ENCODE assay signal across 12 cellular contexts in genomic region chr1:220990417-220991337, GRCh38.
DNase-seq lines count a peak whose midpoint lies in the region; ATAC-seq and TF ChIP-seq lines count a peak whose summit lies in the region.
"Had no signal": no experiment of that assay in that cellular context is flagged by ENCODE, and none has a peak within 500 bp of the region (broad histone marks: within the 10 kb centered on the region; RNA-seq: fewer than 3 reads in every experiment).

No MANE protein-coding gene starts in this region.

- no TSS peak for BruUV-seq in IMR-90 (replicated peaks; lab: Mats Ljungman, UMichigan)

- POLR2A ChIA-PET in IMR-90 (lab: Charles Lee; ENCODE audit: unreplicated experiment) = no interaction called here

- H3K36me3 ChIP-seq in IMR-90 (ENCODE audit: control insufficient read depth, insufficient read depth, low read length) = no peaks in the 10 kb centered on the region
- H3K36me3 ChIP-seq in WERI-Rb-1 = no peaks in the 10 kb centered on the region
- no peaks in the 10 kb centered on the region for H3K36me3 ChIP-seq in esophagus squamous epithelium

- H2BK20ac ChIP-seq in IMR-90 (ENCODE audit: low read depth, low read length) = 0 out of 2 replicates have a peak overlapping the region, but pooled peaks have one; percentile 2

- H3K27ac ChIP-seq in IMR-90 (ENCODE audit: insufficient read depth, low read length) = no peak overlapping the region
- peak overlapping the region; percentile 78 for H3K27ac ChIP-seq in WERI-Rb-1
- no peak overlapping the region for H3K27ac ChIP-seq in esophagus squamous epithelium

- no peaks in the 10 kb centered on the region for H3K79me1 ChIP-seq in IMR-90 (ENCODE audit: low read depth in 1 of 2, low read length in 2 of 2)

- TF ChIP-seq RAD21 in IMR-90 (IDR thresholded peaks at IDR 0.05; ENCODE audit: low read length) = peak; percentile 43

- intact Hi-C loops in IMR-90 (cut with micrococcal nuclease) = loop anchor here (5.0 kb wide), 1 partner anchor 212 kb away; no protein-coding TSS in a partner anchor
- intact Hi-C loops in esophagus squamous epithelium (cut with DNase I) = no loop called here

- H3K27me3 ChIP-seq in IMR-90 (ENCODE audit: control insufficient read depth, insufficient read depth, low read length) (no peaks in the 10 kb centered on the region), WERI-Rb-1 (ENCODE audit: insufficient read depth, low read depth, severe bottlenecking) (no peaks in the 10 kb centered on the region), esophagus squamous epithelium (no peaks in the 10 kb centered on the region)

- H2AK5ac ChIP-seq in IMR-90 (ENCODE audit: low read depth, low read length) = no peak overlapping the region

- no peak overlapping the region for H2AFZ ChIP-seq in IMR-90 (replicated peaks; ENCODE audit: low read length, poor library complexity)

- no peak overlapping the region; the same call in 1 of the 2 replicates for H3K18ac ChIP-seq in IMR-90 (ENCODE audit: low read depth, low read length)

- H2BK120ac ChIP-seq in IMR-90 (ENCODE audit: low read depth, low read length) = no peak overlapping the region

- no peak overlapping the region for H3K4me2 ChIP-seq in IMR-90 (ENCODE audit: low read depth, low read length)

- ATAC-seq in IMR-90 (ENCODE audit: low read depth) = peak; percentile 88
- ATAC-seq in GM18909 (IDR thresholded peaks at IDR 0.05; ENCODE audit: poor library complexity, unreplicated experiment) = no peak
- ATAC-seq: activated CD4-positive, CD25-positive, alpha-beta regulatory T cell treated with anti-CD3 and anti-CD28 coated beads, Interleukin-2, amount 50 U/mL, for 24 hours had no signal

- H3K4ac ChIP-seq in IMR-90 (ENCODE audit: low read depth, low read length) = peak overlapping the region; percentile 29; the same call in 1 of the 2 replicates

- H4K20me1 ChIP-seq in IMR-90 (ENCODE audit: insufficient read depth, low read length) = no peaks in the 10 kb centered on the region

- H2BK5ac ChIP-seq in IMR-90 (ENCODE audit: low read depth, low read length, poor library complexity, severe bottlenecking) = no peak overlapping the region

- no peak overlapping the region; the same call in 1 of the 2 replicates for H3K14ac ChIP-seq in IMR-90 (replicated peaks; ENCODE audit: low read depth, low read length)

- H3K9me3 ChIP-seq in IMR-90 (ENCODE audit: control insufficient read depth, insufficient read depth, low read length) (no peaks in the 10 kb centered on the region), WERI-Rb-1 (ENCODE audit: severe bottlenecking) (peaks cover 5% of the 10 kb centered on the region), esophagus squamous epithelium (no peaks in the 10 kb centered on the region)

- no peak overlapping the region for H2BK15ac ChIP-seq in IMR-90 (ENCODE audit: low read depth, low read length)

- no peak overlapping the region for H4K91ac ChIP-seq in IMR-90 (ENCODE audit: insufficient read depth, low read depth, low read length)

- WGBS in IMR-90 (ENCODE audit: extremely low coverage in 2 of 2, insufficient read length in 1 of 2), 2 experiments = no CpG with 5 or more reads among the region's 2 CpGs
- WGBS in esophagus squamous epithelium, 2 donors = 35 to 58% methylated on average over 2 of the region's 2 CpGs

- in situ Hi-C loops in IMR-90 (cut with MboI; ENCODE audit: low sequenced_read_pairs) = no loop called here

- TF ChIP-seq CTCF in IMR-90 (conservative IDR thresholded peaks at IDR 0.05; ENCODE audit: low read depth, low read length) = peak; percentile 38
- TF ChIP-seq CTCF in WERI-Rb-1 (IDR thresholded peaks at IDR 0.05; ENCODE audit: low read depth, low read length) = no peak
- TF ChIP-seq CTCF in esophagus squamous epithelium (IDR thresholded peaks at IDR 0.05) = no peak

- H3K4me3 ChIP-seq in IMR-90 (ENCODE audit: insufficient read depth, low read depth, low read length) (no peak overlapping the region), WERI-Rb-1 (ENCODE audit: low read depth, low read length) (no peak overlapping the region), esophagus squamous epithelium (no peak overlapping the region)

- no peak overlapping the region; the same call in 1 of the 2 replicates for H4K5ac ChIP-seq in IMR-90 (ENCODE audit: low read depth, low read length)

- H3K56ac ChIP-seq in IMR-90 (ENCODE audit: extremely low read depth, insufficient read depth, low read length) = no peak overlapping the region

- no peak overlapping the region for H3K9ac ChIP-seq in IMR-90 (ENCODE audit: low read depth, low read length)

- H3K9me1 ChIP-seq in IMR-90 (ENCODE audit: insufficient read depth, low read length) = no peaks in the 10 kb centered on the region

- TF ChIP-seq POLR2A in IMR-90 (IDR thresholded peaks at IDR 0.05; ENCODE audit: low read depth, low read length) = no peak
- no peak for TF ChIP-seq POLR2A in esophagus squamous epithelium (IDR thresholded peaks at IDR 0.05)

- no peak overlapping the region for H2AK9ac ChIP-seq in IMR-90 (replicated peaks; ENCODE audit: low read depth, low read length, poor library complexity)

- H4K8ac ChIP-seq in IMR-90 (ENCODE audit: low read depth in 2 of 2, low read length in 2 of 2) = no peak overlapping the region

- dilution Hi-C loops in IMR-90 (cut with HindIII; ENCODE audit: low sequenced_read_pairs, unreplicated experiment) = no loop called here

- CTCF ChIA-PET in IMR-90 (lab: Yijun Ruan, JAX) = interaction anchor here (1.1 kb wide), 1 partner anchor 82 kb away, joined by 3 read pairs; no protein-coding TSS in a partner anchor

- DNase-seq in AG08395 (ENCODE audit: low spot score) (peak; percentile 26), IMR-90 (peak; percentile 83), WERI-Rb-1 (peak; percentile 64), iris pigment epithelial cell (ENCODE audit: low read depth) (peak; percentile 86), pons (ENCODE audit: low spot score) (no peak), esophagus squamous epithelium (lab: John Stamatoyannopoulos, UW) (no peak)
- DNase-seq in activated CD8-positive, alpha-beta memory T cell treated with anti-CD3 and anti-CD28 coated beads for 24 hours = no peak
- DNase-seq: activated naive CD4-positive, alpha-beta T cell treated with anti-CD3 and anti-CD28 coated beads, Interleukin-2, amount 10 ng/mL, durations not matched to agents 7 days and 5 days; foreskin melanocyte; NCI-H526 treated with DMSO at 0.1 percent for 48 hours had no signal

- peak overlapping the region; percentile 8 for H3K23ac ChIP-seq in IMR-90 (ENCODE audit: low read depth, low read length)

- peaks cover 2% of the 10 kb centered on the region for H3K4me1 ChIP-seq in IMR-90 (ENCODE audit: control insufficient read depth, insufficient read depth, low read length)
- peaks cover 0 to 7% (median 0%) of the 10 kb centered on the region in 3 donors for H3K4me1 ChIP-seq in esophagus squamous epithelium

TF ChIP-seq in IMR-90, 13 proteins besides CTCF, POLR2A, EP300 and RAD21:
- TF ChIP-seq FOS (IDR thresholded peaks at IDR 0.05; ENCODE audit: low read depth, low read length) = peak; percentile 79
- peak; percentile 41; the same call in 1 of the 2 replicates for TF ChIP-seq SMC3 (IDR thresholded peaks at IDR 0.05; ENCODE audit: low read depth, low read length)
- no peak for TF ChIP-seq RFX5 (IDR thresholded peaks at IDR 0.05; ENCODE audit: low read depth, low read length)
- TF ChIP-seq MXI1 (IDR thresholded peaks at IDR 0.05; ENCODE audit: borderline replicate concordance, low read depth, low read length) = no peak
- no peak for TF ChIP-seq BHLHE40 (IDR thresholded peaks at IDR 0.05; ENCODE audit: low read depth, low read length)
- peak; percentile 0; the same call in 1 of the 2 replicates for TF ChIP-seq CEBPB (IDR thresholded peaks at IDR 0.05; ENCODE audit: low read depth, low read length)
- TF ChIP-seq CHD1 (IDR thresholded peaks at IDR 0.05; ENCODE audit: low read depth, low read length) = no peak

Comparison
In these comparisons a context has a peak if more than half of its experiments do, and no peak if none do; other contexts are left out.
1. DNase-seq: peak in AG08395 (single experiment), IMR-90 (single experiment), WERI-Rb-1 (single experiment) and iris pigment epithelial cell (single experiment); none in activated CD8-positive, alpha-beta memory T cell treated with anti-CD3 and anti-CD28 coated beads for 24 hours (single experiment), pons (single experiment) and esophagus squamous epithelium (single experiment).